ENCODE assay signal across 1 cellular context in the genomic region with DNA sequence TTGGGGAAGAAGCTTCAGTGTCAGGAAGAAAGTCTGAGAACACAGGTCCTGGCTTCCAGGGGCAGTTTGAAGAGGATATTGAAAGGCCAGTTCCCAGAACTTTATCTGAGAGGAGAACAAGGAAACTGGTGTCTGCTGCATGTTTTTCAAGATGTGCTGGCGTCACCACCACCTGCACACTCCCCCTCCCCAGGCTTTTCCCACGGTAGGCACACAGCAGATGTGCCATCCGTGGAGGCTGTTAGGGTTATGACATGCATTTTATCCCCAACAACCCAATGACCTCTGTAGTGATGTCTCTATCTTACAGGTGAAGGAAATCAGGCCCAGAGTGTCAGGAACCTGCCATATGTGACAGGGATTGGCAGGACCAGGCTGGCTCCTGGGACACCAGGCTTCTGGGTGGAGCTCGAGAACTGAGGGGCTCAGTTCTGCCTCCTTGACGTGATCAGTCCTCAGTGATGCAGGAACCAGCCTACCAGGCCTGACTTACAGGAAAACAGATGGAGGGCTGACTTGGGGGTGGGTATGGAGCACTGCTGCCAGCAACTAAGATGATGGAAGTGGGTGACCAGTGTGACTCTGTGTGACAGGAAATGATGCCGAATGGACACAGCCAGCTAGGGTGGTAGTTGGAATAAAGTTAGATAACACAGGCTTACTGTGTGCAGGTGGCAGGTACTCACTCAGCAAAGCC.
TF ChIP-seq lines count a peak whose summit lies in the region.

No MANE protein-coding gene starts in this region.

TF ChIP-seq in IMR-90, 13 proteins besides CTCF, POLR2A, EP300 and RAD21:
- TF ChIP-seq MAZ (IDR thresholded peaks at IDR 0.05; ENCODE audit: borderline replicate concordance, low read depth, low read length) (no peak), FOS (IDR thresholded peaks at IDR 0.05; ENCODE audit: low read depth, low read length) (no peak), BHLHE40 (IDR thresholded peaks at IDR 0.05; ENCODE audit: low read depth, low read length) (no peak), MXI1 (IDR thresholded peaks at IDR 0.05; ENCODE audit: borderline replicate concordance, low read depth, low read length) (no peak), SMC3 (IDR thresholded peaks at IDR 0.05; ENCODE audit: low read depth, low read length) (no peak), USF2 (IDR thresholded peaks at IDR 0.05; ENCODE audit: low read depth, low read length) (no peak), MAFK (IDR thresholded peaks at IDR 0.05; ENCODE audit: low read depth, low read length) (no peak)
